In the genomic region with DNA sequence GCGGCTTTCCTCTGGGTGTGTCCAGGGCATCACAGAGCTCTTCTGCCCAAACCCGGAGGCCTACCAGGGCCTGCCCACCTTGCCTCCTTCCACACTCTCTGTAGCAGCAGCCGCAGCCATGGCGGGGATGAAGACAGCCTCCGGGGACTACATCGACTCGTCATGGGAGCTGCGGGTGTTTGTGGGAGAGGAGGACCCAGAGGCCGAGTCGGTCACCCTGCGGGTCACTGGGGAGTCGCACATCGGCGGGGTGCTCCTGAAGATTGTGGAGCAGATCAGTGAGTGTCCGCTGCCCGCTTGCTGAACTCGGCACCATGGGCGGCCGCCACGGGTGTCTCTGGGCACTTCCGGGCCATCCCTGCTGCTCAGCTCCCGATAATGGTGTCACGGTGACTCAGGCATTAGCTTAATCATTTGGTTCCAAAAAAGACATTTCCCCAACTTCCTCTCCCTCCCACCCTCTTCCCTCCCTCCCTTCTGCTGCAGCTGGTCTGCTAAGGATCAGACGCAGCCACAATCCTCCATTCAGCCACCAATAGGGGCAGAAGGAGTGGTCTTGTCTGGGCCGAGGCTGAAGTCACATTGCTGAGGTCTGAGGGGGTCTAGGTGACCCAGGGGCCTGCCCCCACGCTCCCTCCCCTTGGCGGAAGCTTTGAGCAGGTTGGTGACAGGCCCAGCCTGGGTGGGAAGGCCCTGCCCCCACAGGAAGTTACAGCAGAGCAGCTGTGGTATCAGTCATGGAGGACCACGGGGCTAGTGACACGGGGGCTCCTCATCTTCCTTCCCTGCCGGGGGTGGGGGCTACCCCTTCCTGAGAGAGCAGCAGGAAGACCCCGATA, we compare ENCODE assay signal across 1 cellular context.
A peak's percentile ranks its signal among the peaks of the same experiment; 100 is the strongest.
TF ChIP-seq lines count a peak whose summit lies in the region.

No MANE protein-coding gene starts in this region.

TF ChIP-seq in K562, 482 proteins besides CTCF, POLR2A, EP300 and RAD21 (continued from another document):
- TF ChIP-seq, protein P1, sequence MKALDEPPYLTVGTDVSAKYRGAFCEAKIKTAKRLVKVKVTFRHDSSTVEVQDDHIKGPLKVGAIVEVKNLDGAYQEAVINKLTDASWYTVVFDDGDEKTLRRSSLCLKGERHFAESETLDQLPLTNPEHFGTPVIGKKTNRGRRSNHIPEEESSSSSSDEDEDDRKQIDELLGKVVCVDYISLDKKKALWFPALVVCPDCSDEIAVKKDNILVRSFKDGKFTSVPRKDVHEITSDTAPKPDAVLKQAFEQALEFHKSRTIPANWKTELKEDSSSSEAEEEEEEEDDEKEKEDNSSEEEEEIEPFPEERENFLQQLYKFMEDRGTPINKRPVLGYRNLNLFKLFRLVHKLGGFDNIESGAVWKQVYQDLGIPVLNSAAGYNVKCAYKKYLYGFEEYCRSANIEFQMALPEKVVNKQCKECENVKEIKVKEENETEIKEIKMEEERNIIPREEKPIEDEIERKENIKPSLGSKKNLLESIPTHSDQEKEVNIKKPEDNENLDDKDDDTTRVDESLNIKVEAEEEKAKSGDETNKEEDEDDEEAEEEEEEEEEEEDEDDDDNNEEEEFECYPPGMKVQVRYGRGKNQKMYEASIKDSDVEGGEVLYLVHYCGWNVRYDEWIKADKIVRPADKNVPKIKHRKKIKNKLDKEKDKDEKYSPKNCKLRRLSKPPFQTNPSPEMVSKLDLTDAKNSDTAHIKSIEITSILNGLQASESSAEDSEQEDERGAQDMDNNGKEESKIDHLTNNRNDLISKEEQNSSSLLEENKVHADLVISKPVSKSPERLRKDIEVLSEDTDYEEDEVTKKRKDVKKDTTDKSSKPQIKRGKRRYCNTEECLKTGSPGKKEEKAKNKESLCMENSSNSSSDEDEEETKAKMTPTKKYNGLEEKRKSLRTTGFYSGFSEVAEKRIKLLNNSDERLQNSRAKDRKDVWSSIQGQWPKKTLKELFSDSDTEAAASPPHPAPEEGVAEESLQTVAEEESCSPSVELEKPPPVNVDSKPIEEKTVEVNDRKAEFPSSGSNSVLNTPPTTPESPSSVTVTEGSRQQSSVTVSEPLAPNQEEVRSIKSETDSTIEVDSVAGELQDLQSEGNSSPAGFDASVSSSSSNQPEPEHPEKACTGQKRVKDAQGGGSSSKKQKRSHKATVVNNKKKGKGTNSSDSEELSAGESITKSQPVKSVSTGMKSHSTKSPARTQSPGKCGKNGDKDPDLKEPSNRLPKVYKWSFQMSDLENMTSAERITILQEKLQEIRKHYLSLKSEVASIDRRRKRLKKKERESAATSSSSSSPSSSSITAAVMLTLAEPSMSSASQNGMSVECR (CRISPR knock-in tag; IDR thresholded peaks at IDR 0.05), result peak; percentile 90
- no peak for TF ChIP-seq ARHGAP35 (IDR thresholded peaks at IDR 0.05; ENCODE audit: partially characterized antibody)
- no peak for TF ChIP-seq ZNF507 (tag; conservative IDR thresholded peaks at IDR 0.05)
- TF ChIP-seq, protein P2, sequence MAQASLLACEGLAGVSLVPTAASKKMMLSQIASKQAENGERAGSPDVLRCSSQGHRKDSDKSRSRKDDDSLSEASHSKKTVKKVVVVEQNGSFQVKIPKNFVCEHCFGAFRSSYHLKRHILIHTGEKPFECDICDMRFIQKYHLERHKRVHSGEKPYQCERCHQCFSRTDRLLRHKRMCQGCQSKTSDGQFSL (CRISPR knock-in tag; IDR thresholded peaks at IDR 0.05), result no peak
- TF ChIP-seq, protein P2 (tag; IDR thresholded peaks at IDR 0.05), result no peak
- TF ChIP-seq PML (IDR thresholded peaks at IDR 0.05; ENCODE audit: low read length), result peak; percentile 76
- peak; percentile 79 for TF ChIP-seq LEF1 (IDR thresholded peaks at IDR 0.05)
- TF ChIP-seq CBFB (CRISPR knock-in tag; IDR thresholded peaks at IDR 0.05), result peak; percentile 30; the same call in 1 of the 2 replicates
